ENCODE assay signal across 24 cellular contexts in the genomic region with DNA sequence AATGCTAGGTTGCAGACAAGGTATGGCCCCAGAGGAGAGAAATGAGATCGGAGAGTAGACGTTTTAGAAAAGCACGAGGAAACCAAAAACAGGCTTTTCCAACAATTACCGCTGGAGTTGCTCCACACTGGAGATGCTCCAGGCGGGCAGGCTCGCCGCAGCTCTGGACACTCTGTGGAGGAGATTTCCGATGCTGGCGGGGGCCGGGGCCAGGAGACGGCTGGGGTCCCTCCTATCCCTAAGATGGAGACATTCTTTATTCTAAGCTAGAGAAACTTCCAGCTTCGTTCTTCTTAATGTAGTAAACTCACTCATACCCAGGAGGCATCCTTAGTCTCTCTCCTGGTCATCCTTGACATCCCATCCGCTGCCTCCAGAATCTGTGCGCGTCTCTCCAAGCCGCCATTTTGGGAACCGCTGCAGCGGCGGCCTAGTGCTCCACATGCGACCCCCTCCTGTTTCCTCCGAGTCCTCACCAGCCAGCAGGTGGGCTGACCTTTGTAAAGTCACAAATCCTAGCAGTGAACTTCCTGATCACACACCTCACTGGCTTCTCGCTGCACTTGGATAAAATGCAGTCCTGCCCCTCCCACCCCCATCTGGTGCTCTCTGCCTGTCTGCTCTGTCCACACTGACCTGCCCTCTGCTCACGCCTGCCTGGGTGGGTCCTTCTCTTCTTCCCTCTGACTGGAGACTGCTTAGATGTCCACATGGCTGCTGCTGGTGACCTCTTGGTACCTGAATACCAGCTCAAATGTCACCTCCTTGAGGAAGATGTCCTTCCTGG. TPM values are rescaled to one million over a fixed set of nuclear protein-coding genes. Genes with fewer than 3 reads are reported as not detected.
DNase-seq lines count a peak whose midpoint lies in the region; ATAC-seq and TF ChIP-seq lines count a peak whose summit lies in the region.
"Had no signal": no experiment of that assay in that cellular context is flagged by ENCODE, and none has a peak within 500 bp of the region (broad histone marks: within the 10 kb centered on the region; RNA-seq: fewer than 3 reads in every experiment).

No MANE protein-coding gene starts in this region.

- no peaks in the 10 kb centered on the region for H3K9me3 ChIP-seq in mucosa of descending colon
- no peaks in the 10 kb centered on the region for H3K9me3 ChIP-seq in upper lobe of right lung
- H3K9me3 ChIP-seq: A549, Caco-2, neutrophil, SJSA1, transverse colon had no signal

- no peaks in the 10 kb centered on the region for H3K27me3 Mint-ChIP-seq in activated naive CD4-positive, alpha-beta T cell treated with anti-CD3 and anti-CD28 coated beads for 36 hours (ENCODE audit: low read depth)
- H3K27me3 Mint-ChIP-seq in activated T-helper 17 cell treated with anti-CD3 and anti-CD28 coated beads, Interleukin-2, amount 50 U/mL, for 72 hours, result no peaks in the 10 kb centered on the region
- H3K27me3 Mint-ChIP-seq: activated naive CD4-positive, alpha-beta T cell treated with anti-CD3 and anti-CD28 coated beads, Interleukin-2, amount 10 ng/mL, durations not matched to agents 7 days and 5 days; T-helper 17 cell had no signal

- CTCF ChIA-PET in activated naive CD4-positive, alpha-beta T cell treated with anti-CD3 and anti-CD28 coated beads for 36 hours (lab: Charles Lee), result no interaction called here

- peak overlapping the region; percentile 62 for H3K27ac Mint-ChIP-seq in activated naive CD4-positive, alpha-beta T cell treated with anti-CD3 and anti-CD28 coated beads for 36 hours
- peak overlapping the region in 1 of 2 donors; percentile 84 for H3K27ac Mint-ChIP-seq in activated naive CD4-positive, alpha-beta T cell treated with anti-CD3 and anti-CD28 coated beads, Interleukin-2, amount 50 U/mL, for 72 hours
- H3K27ac Mint-ChIP-seq in activated T-helper 17 cell treated with anti-CD3 and anti-CD28 coated beads, Interleukin-2, amount 50 U/mL, for 72 hours, result peak overlapping the region; percentile 84
- H3K27ac Mint-ChIP-seq: activated naive CD4-positive, alpha-beta T cell treated with anti-CD3 and anti-CD28 coated beads, Interleukin-2, amount 10 ng/mL, durations not matched to agents 7 days and 5 days; T-helper 17 cell had no signal

- ATAC-seq in activated naive CD4-positive, alpha-beta T cell treated with anti-CD3 and anti-CD28 coated beads, Interleukin-2, amount 50 U/mL, for 72 hours, result no peak
- no peak for ATAC-seq in activated T-helper 17 cell treated with anti-CD3 and anti-CD28 coated beads, Interleukin-2, amount 50 U/mL, for 72 hours (replicated peaks)
- ATAC-seq in mucosa of descending colon (peak; percentile 41), upper lobe of right lung (no peak)
- ATAC-seq: T-helper 17 cell had no signal

- no peak overlapping the region for H3K4me3 Mint-ChIP-seq in activated naive CD4-positive, alpha-beta T cell treated with anti-CD3 and anti-CD28 coated beads for 36 hours
- peak overlapping the region; percentile 33 for H3K4me3 Mint-ChIP-seq in activated T-helper 17 cell treated with anti-CD3 and anti-CD28 coated beads, Interleukin-2, amount 50 U/mL, for 72 hours
- H3K4me3 Mint-ChIP-seq: activated naive CD4-positive, alpha-beta T cell treated with anti-CD3 and anti-CD28 coated beads, Interleukin-2, amount 10 ng/mL, durations not matched to agents 7 days and 5 days; T-helper 17 cell had no signal

- H3K4me1 ChIP-seq in mucosa of descending colon (ENCODE audit: low read depth) (peaks cover 15% of the 10 kb centered on the region), urinary bladder (ENCODE audit: insufficient read depth) (no peaks in the 10 kb centered on the region), upper lobe of right lung (no peaks in the 10 kb centered on the region)

- H3K36me3 ChIP-seq in mucosa of descending colon (ENCODE audit: low read depth) (no peaks in the 10 kb centered on the region), urinary bladder (ENCODE audit: insufficient read depth) (peaks cover 1% of the 10 kb centered on the region), upper lobe of right lung (no peaks in the 10 kb centered on the region)
- H3K36me3 ChIP-seq: neutrophil, transverse colon, WERI-Rb-1 had no signal

- DNase-seq in activated naive CD4-positive, alpha-beta T cell treated with anti-CD3 and anti-CD28 coated beads for 36 hours, result no peak
- DNase-seq in activated naive CD4-positive, alpha-beta T cell treated with anti-CD3 and anti-CD28 coated beads, Interleukin-2, amount 50 U/mL, for 72 hours (ENCODE audit: low spot score in 2 of 2), result no peak
- DNase-seq in mucosa of descending colon (peak in 1 of 3 donors; percentile 43), upper lobe of right lung (no peak), RPMI8226 (no peak)
- no peak for DNase-seq in activated effector memory CD4-positive, alpha-beta T cell treated with anti-CD3 and anti-CD28 coated beads, Interleukin-2, amount 50 U/mL, for 16 hours
- DNase-seq: activated CD4-positive, alpha-beta T cell treated with anti-CD3 and anti-CD28 coated beads, Interleukin-2, amount 50 U/mL, for 4 hours; activated naive CD4-positive, alpha-beta T cell treated with anti-CD3 and anti-CD28 coated beads, Interleukin-2, amount 10 ng/mL, durations not matched to agents 7 days and 5 days; Caco-2; foreskin melanocyte; islet precursor cell; NCI-H1048; NCI-H187 treated with DMSO at 0.1 percent for 48 hours; NCI-H345; stimulated activated CD4-positive, alpha-beta T cell treated with anti-CD3 and anti-CD28 coated beads, Interleukin-4, amount 100 ng/mL, for 1 hour; stimulated activated naive CD8-positive, alpha-beta T cell treated with anti-CD3 and anti-CD28 coated beads, Interleukin-15, Interleukin-2, amounts not matched to agents 100 U/mL and 50 U/mL, for 24 hours; T-helper 17 cell; transverse colon; WERI-Rb-1 had no signal

- peaks cover 6% of the 10 kb centered on the region for H3K36me3 Mint-ChIP-seq in activated naive CD4-positive, alpha-beta T cell treated with anti-CD3 and anti-CD28 coated beads for 36 hours (ENCODE audit: low read depth)
- peaks cover 8% of the 10 kb centered on the region in 2 donors for H3K36me3 Mint-ChIP-seq in activated naive CD4-positive, alpha-beta T cell treated with anti-CD3 and anti-CD28 coated beads, Interleukin-2, amount 50 U/mL, for 72 hours
- peaks cover 12% of the 10 kb centered on the region for H3K36me3 Mint-ChIP-seq in activated T-helper 17 cell treated with anti-CD3 and anti-CD28 coated beads, Interleukin-2, amount 50 U/mL, for 72 hours (ENCODE audit: low read depth)
- H3K36me3 Mint-ChIP-seq: activated naive CD4-positive, alpha-beta T cell treated with anti-CD3 and anti-CD28 coated beads, Interleukin-2, amount 10 ng/mL, durations not matched to agents 7 days and 5 days had no signal

- H3K27me3 ChIP-seq in upper lobe of right lung, result no peaks in the 10 kb centered on the region
- H3K27me3 ChIP-seq: neutrophil, SJSA1, transverse colon had no signal

- TF ChIP-seq CTCF in mucosa of descending colon (IDR thresholded peaks at IDR 0.05), result no peak
- no peak for TF ChIP-seq CTCF in upper lobe of right lung (IDR thresholded peaks at IDR 0.05)

- peaks cover 16% of the 10 kb centered on the region for H3K4me1 Mint-ChIP-seq in activated naive CD4-positive, alpha-beta T cell treated with anti-CD3 and anti-CD28 coated beads for 36 hours (ENCODE audit: low read depth)
- H3K4me1 Mint-ChIP-seq in activated T-helper 17 cell treated with anti-CD3 and anti-CD28 coated beads, Interleukin-2, amount 50 U/mL, for 72 hours, result peaks cover 12% of the 10 kb centered on the region
- H3K4me1 Mint-ChIP-seq: activated naive CD4-positive, alpha-beta T cell treated with anti-CD3 and anti-CD28 coated beads, Interleukin-2, amount 10 ng/mL, durations not matched to agents 7 days and 5 days had no signal

- 97% methylated on average over 23 of the region's 23 CpGs for WGBS in urinary bladder

- peak overlapping the region; percentile 24 for H3K27ac ChIP-seq in urinary bladder (ENCODE audit: low read depth)
- no peak overlapping the region for H3K27ac ChIP-seq in upper lobe of right lung
- H3K27ac ChIP-seq: neutrophil, WERI-Rb-1 had no signal

- H3K9me3 Mint-ChIP-seq in activated naive CD4-positive, alpha-beta T cell treated with anti-CD3 and anti-CD28 coated beads for 36 hours, result no peaks in the 10 kb centered on the region
- H3K9me3 Mint-ChIP-seq in activated naive CD4-positive, alpha-beta T cell treated with anti-CD3 and anti-CD28 coated beads, Interleukin-2, amount 50 U/mL, for 72 hours, result no peaks in the 10 kb centered on the region
- no peaks in the 10 kb centered on the region for H3K9me3 Mint-ChIP-seq in activated T-helper 17 cell treated with anti-CD3 and anti-CD28 coated beads, Interleukin-2, amount 50 U/mL, for 72 hours
- H3K9me3 Mint-ChIP-seq: activated naive CD4-positive, alpha-beta T cell treated with anti-CD3 and anti-CD28 coated beads, Interleukin-2, amount 10 ng/mL, durations not matched to agents 7 days and 5 days had no signal

- H3K4me3 ChIP-seq in mucosa of descending colon (no peak overlapping the region), urinary bladder (ENCODE audit: low read depth, low read length) (no peak overlapping the region), upper lobe of right lung (no peak overlapping the region)
- H3K4me3 ChIP-seq: A549, SJSA1, transverse colon had no signal

- intact Hi-C loops in activated naive CD4-positive, alpha-beta T cell treated with anti-CD3 and anti-CD28 coated beads for 36 hours (cut with micrococcal nuclease), result no loop called here
- intact Hi-C loops in mucosa of descending colon (cut with DNase I, micrococcal nuclease) (no loop called here), upper lobe of right lung (cut with DNase I) (no loop called here)

RNA-seq across cellular contexts. Expression of a gene that starts 11.9 kb away (rescaled TPM):
- total RNA-seq in activated naive CD4-positive, alpha-beta T cell treated with anti-CD3 and anti-CD28 coated beads for 36 hours, result 1 to 10 TPM; 4.2 to 5.0 TPM
- 1 to 10 TPM; 2.3 to 7.0 TPM for total RNA-seq in activated naive CD4-positive, alpha-beta T cell treated with anti-CD3 and anti-CD28 coated beads, Interleukin-2, amount 50 U/mL, for 72 hours
- total RNA-seq in activated T-helper 17 cell treated with anti-CD3 and anti-CD28 coated beads, Interleukin-2, amount 50 U/mL, for 72 hours, result 1 to 10 TPM; 5.1 to 7.0 TPM
- total RNA-seq in mucosa of descending colon (10 to 100 TPM in 1 of 3 donors, 1 to 10 TPM in 2; 6.3 to 11.6 (median 9.7) TPM), urinary bladder (15.0 TPM), upper lobe of right lung (13.0 TPM)
- polyA plus RNA-seq in urinary bladder, result 8.9 TPM

RNA-seq across cellular contexts. Expression of a gene that starts 43.6 kb away (rescaled TPM):
- 10 to 100 TPM; 28.1 to 31.0 TPM for total RNA-seq in activated naive CD4-positive, alpha-beta T cell treated with anti-CD3 and anti-CD28 coated beads for 36 hours
- total RNA-seq in activated naive CD4-positive, alpha-beta T cell treated with anti-CD3 and anti-CD28 coated beads, Interleukin-2, amount 50 U/mL, for 72 hours, result 10 to 100 TPM; 22.8 to 57.4 TPM
- 10 to 100 TPM; 49.1 to 56.9 TPM for total RNA-seq in activated T-helper 17 cell treated with anti-CD3 and anti-CD28 coated beads, Interleukin-2, amount 50 U/mL, for 72 hours
- total RNA-seq in mucosa of descending colon (100 to 1,000 TPM in 1 of 3 donors, 10 to 100 TPM in 2; 80.9 to 101 (median 85.4) TPM), urinary bladder (14.6 TPM), upper lobe of right lung (77.7 TPM)
- polyA plus RNA-seq in urinary bladder, result 54.6 TPM
